In genomic region chr2:121588357-121588756, GRCh38 we compare ENCODE assay signal across 18 cellular contexts. TPM values are rescaled to one million over a fixed set of nuclear protein-coding genes. Genes with fewer than 3 reads are reported as not detected.
DNase-seq lines count a peak whose midpoint lies in the region; ATAC-seq, FAIRE-seq and TF ChIP-seq lines count a peak whose summit lies in the region.
"Had no signal": no experiment of that assay in that cellular context is flagged by ENCODE, and none has a peak within 500 bp of the region (broad histone marks: within the 10 kb centered on the region; RNA-seq: fewer than 3 reads in every experiment).

No MANE protein-coding gene starts in this region.

- peak overlapping the region; percentile 86 for H3K4ac ChIP-seq in IMR-90 (ENCODE audit: low read depth, low read length)

- H2BK20ac ChIP-seq in IMR-90 (ENCODE audit: low read depth, low read length) = peak overlapping the region; percentile 44

- H3K79me2 ChIP-seq in keratinocyte (ENCODE audit: control insufficient read depth, insufficient read depth, low read length) = peaks cover 43% of the 10 kb centered on the region

- intact Hi-C loops in IMR-90 (cut with micrococcal nuclease) = loop anchor here (5.0 kb wide), 1 partner anchor 49 kb away; no protein-coding TSS in a partner anchor
- intact Hi-C loops in activated CD4-positive, alpha-beta T cell treated with anti-CD3 and anti-CD28 coated beads for 36 hours (cut with DNase I, micrococcal nuclease) = no loop called here

- H3K27ac Mint-ChIP-seq in CD4-positive, CD25-positive, alpha-beta regulatory T cell = peak overlapping the region in 2 of 3 donors; percentile 42 to 82
- no peak overlapping the region for H3K27ac Mint-ChIP-seq in activated CD4-positive, alpha-beta T cell treated with anti-CD3 and anti-CD28 coated beads for 36 hours

- POLR2A ChIA-PET in IMR-90 (lab: Charles Lee; ENCODE audit: unreplicated experiment) = interaction anchor here (0.5 kb wide), 1 partner anchor 9 kb away, joined by 3 read pairs; no protein-coding TSS in a partner anchor
- POLR2A ChIA-PET in activated CD4-positive, alpha-beta T cell treated with anti-CD3 and anti-CD28 coated beads for 36 hours (lab: Charles Lee) = no interaction called here

- H3K4me1 ChIP-seq in CD4-positive, CD25-positive, alpha-beta regulatory T cell (ENCODE audit: control insufficient read depth, insufficient read depth, low read length, poor library complexity, severe bottlenecking) = no peaks in the 10 kb centered on the region
- H3K4me1 ChIP-seq in IMR-90 (ENCODE audit: control insufficient read depth, insufficient read depth, low read length) (peaks cover 10% of the 10 kb centered on the region), keratinocyte (ENCODE audit: control insufficient read depth, extremely low read depth, insufficient read depth, low read length) (peaks cover 16% of the 10 kb centered on the region)

- H3K56ac ChIP-seq in IMR-90 (ENCODE audit: extremely low read depth, insufficient read depth, low read length) = no peak overlapping the region; the same call in 1 of the 2 replicates

- no peaks in the 10 kb centered on the region for H3K27me3 ChIP-seq in CD4-positive, CD25-positive, alpha-beta regulatory T cell (ENCODE audit: control insufficient read depth, insufficient read depth, low read length)
- H3K27me3 ChIP-seq in IMR-90 (ENCODE audit: control insufficient read depth, insufficient read depth, low read length) = no peaks in the 10 kb centered on the region
- no peaks in the 10 kb centered on the region for H3K27me3 ChIP-seq in bronchial epithelial cell (ENCODE audit: control insufficient read depth, insufficient read depth, low read length)
- no peaks in the 10 kb centered on the region for H3K27me3 ChIP-seq in keratinocyte (ENCODE audit: control insufficient read depth, extremely low read depth, insufficient read depth, low read length)
- H3K27me3 ChIP-seq in brain microvascular endothelial cell (replicated peaks) = no peaks in the 10 kb centered on the region

- no peak overlapping the region for H3K4me3 Mint-ChIP-seq in CD4-positive, CD25-positive, alpha-beta regulatory T cell
- no peak overlapping the region for H3K4me3 Mint-ChIP-seq in activated CD4-positive, alpha-beta T cell treated with anti-CD3 and anti-CD28 coated beads for 36 hours
- H3K4me3 Mint-ChIP-seq: CD8-positive, alpha-beta memory T cell had no signal

- TF ChIP-seq RAD21 in IMR-90 (IDR thresholded peaks at IDR 0.05; ENCODE audit: low read length) = no peak

- H3K36me3 ChIP-seq in CD4-positive, CD25-positive, alpha-beta regulatory T cell (ENCODE audit: control insufficient read depth, insufficient read depth, low read length) = no peaks in the 10 kb centered on the region
- H3K36me3 ChIP-seq in IMR-90 (ENCODE audit: control insufficient read depth, insufficient read depth, low read length) (peaks cover 5% of the 10 kb centered on the region), bronchial epithelial cell (ENCODE audit: control insufficient read depth, insufficient read depth, low read length) (no peaks in the 10 kb centered on the region), keratinocyte (ENCODE audit: control insufficient read depth in 2 of 2, extremely low read depth in 1 of 2, insufficient read depth in 2 of 2, low read length in 2 of 2) (peaks cover 0 to 2% of the 10 kb centered on the region in 2 experiments), brain microvascular endothelial cell (replicated peaks) (no peaks in the 10 kb centered on the region)

- H3K18ac ChIP-seq in IMR-90 (ENCODE audit: low read depth, low read length) = peak overlapping the region; percentile 62

- ATAC-seq in CD4-positive, CD25-positive, alpha-beta regulatory T cell (ENCODE audit: low read depth in 2 of 2) = no peak
- peak; percentile 77 for ATAC-seq in IMR-90 (ENCODE audit: low read depth)
- ATAC-seq in HG02840 (IDR thresholded peaks at IDR 0.05; ENCODE audit: low FRiP score, unreplicated experiment) = no peak
- ATAC-seq in activated CD4-positive, alpha-beta T cell treated with anti-CD3 and anti-CD28 coated beads for 36 hours = no peak

- peak overlapping the region; percentile 76; the same call in 1 of the 2 replicates for H3K23ac ChIP-seq in IMR-90 (ENCODE audit: low read depth, low read length)

- H3K9me3 ChIP-seq in CD4-positive, CD25-positive, alpha-beta regulatory T cell (ENCODE audit: control insufficient read depth in 2 of 2, low read length in 2 of 2) = no peaks in the 10 kb centered on the region
- H3K9me3 ChIP-seq in IMR-90 (ENCODE audit: control insufficient read depth, insufficient read depth, low read length) (no peaks in the 10 kb centered on the region), keratinocyte (ENCODE audit: control insufficient read depth, low read depth, low read length) (no peaks in the 10 kb centered on the region)

- no peaks in the 10 kb centered on the region for H3K27me3 Mint-ChIP-seq in CD4-positive, CD25-positive, alpha-beta regulatory T cell
- H3K27me3 Mint-ChIP-seq in activated CD4-positive, alpha-beta T cell treated with anti-CD3 and anti-CD28 coated beads for 36 hours = no peaks in the 10 kb centered on the region
- H3K27me3 Mint-ChIP-seq: CD8-positive, alpha-beta memory T cell had no signal

- peak overlapping the region; percentile 51 for H4K5ac ChIP-seq in IMR-90 (ENCODE audit: low read depth, low read length)

- H4K8ac ChIP-seq in IMR-90 (ENCODE audit: low read depth in 2 of 2, low read length in 2 of 2) = peak overlapping the region in 1 of 2 experiments; percentile 77; a peak in 3 of 4 replicates

- no TSS peak for BruUV-seq in IMR-90 (replicated peaks; lab: Mats Ljungman, UMichigan)

- H2AK5ac ChIP-seq in IMR-90 (ENCODE audit: low read depth, low read length) = peak overlapping the region; percentile 81; the same call in 1 of the 2 replicates

- in situ Hi-C loops in IMR-90 (cut with MboI; ENCODE audit: low sequenced_read_pairs) (no loop called here), brain microvascular endothelial cell (cut with HindIII; ENCODE audit: low pct_ligation_motif_present, low sequenced_read_pairs) (no loop called here)

- TF ChIP-seq POLR2A in IMR-90 (IDR thresholded peaks at IDR 0.05; ENCODE audit: low read depth, low read length) = no peak

- H3K4me3 ChIP-seq in CD4-positive, CD25-positive, alpha-beta regulatory T cell (ENCODE audit: low read depth, low read length) = no peak overlapping the region
- H3K4me3 ChIP-seq in IMR-90 (ENCODE audit: insufficient read depth, low read depth, low read length) (no peak overlapping the region), bronchial epithelial cell (ENCODE audit: low read depth, low read length) (no peak overlapping the region), keratinocyte (ENCODE audit: control insufficient read depth in 2 of 3, extremely low read depth in 1 of 3, insufficient read depth in 2 of 3, low read depth in 1 of 3, low read length in 3 of 3) (no peak overlapping the region), brain microvascular endothelial cell (ENCODE audit: low read depth, low read length) (no peak overlapping the region)

- no peak overlapping the region for H2AFZ ChIP-seq in IMR-90 (replicated peaks; ENCODE audit: low read length, poor library complexity)
- H2AFZ ChIP-seq in keratinocyte (ENCODE audit: control insufficient read depth, low read length) = no peak overlapping the region

- CTCF ChIA-PET in IMR-90 (lab: Yijun Ruan, JAX) = no interaction called here
- CTCF ChIA-PET in activated CD4-positive, alpha-beta T cell treated with anti-CD3 and anti-CD28 coated beads for 36 hours (lab: Charles Lee) = interaction anchor here (0.9 kb wide), 1 partner anchor 26 kb away, joined by 3 read pairs; no protein-coding TSS in a partner anchor

- WGBS in IMR-90 (ENCODE audit: extremely low coverage in 2 of 2, insufficient read length in 1 of 2), 2 experiments = no CpG with 5 or more reads among the region's 1 CpG

- H3K27ac ChIP-seq in CD4-positive, CD25-positive, alpha-beta regulatory T cell (ENCODE audit: insufficient read depth, low read length, poor library complexity, severe bottlenecking) = no peak overlapping the region
- H3K27ac ChIP-seq in IMR-90 (ENCODE audit: insufficient read depth, low read length) (peak overlapping the region; percentile 77; the same call in 1 of the 2 replicates), keratinocyte (ENCODE audit: control insufficient read depth, insufficient read depth, low read length) (peak overlapping the region; percentile 27), brain microvascular endothelial cell (no peak overlapping the region)
- H3K27ac ChIP-seq: KMS-11 had no signal

- H3K14ac ChIP-seq in IMR-90 (replicated peaks; ENCODE audit: low read depth, low read length) = peak overlapping the region; percentile 24

- peak overlapping the region; percentile 84 for H4K91ac ChIP-seq in IMR-90 (ENCODE audit: insufficient read depth, low read depth, low read length)

- no peak for DNase-seq in CD4-positive, CD25-positive, alpha-beta regulatory T cell
- DNase-seq in IMR-90 (no peak), bronchial epithelial cell (ENCODE audit: low read depth) (peak; percentile 58), keratinocyte (ENCODE audit: low read depth, low spot score) (no peak), T1000 (lab: John Stamatoyannopoulos, UW) (no peak), brain microvascular endothelial cell (no peak)
- DNase-seq in activated CD4-positive, alpha-beta T cell treated with anti-CD3 and anti-CD28 coated beads for 36 hours = no peak
- DNase-seq: ACHN; CD8-positive, alpha-beta memory T cell; GOT3; NCI-H1105 treated with DMSO at 0.1 percent for 48 hours; NCI-H187 treated with DMSO at 0.1 percent for 48 hours; NCI-H774; SIG-M5 had no signal

- H3K9me1 ChIP-seq in IMR-90 (ENCODE audit: insufficient read depth, low read length) = peaks cover 16% of the 10 kb centered on the region
- peaks cover 2% of the 10 kb centered on the region for H3K9me1 ChIP-seq in keratinocyte (ENCODE audit: control insufficient read depth, extremely low read depth, insufficient read depth, low read length)

- H2BK5ac ChIP-seq in IMR-90 (ENCODE audit: low read depth, low read length, poor library complexity, severe bottlenecking) = peak overlapping the region; percentile 92

- peaks cover 22 to 36% (median 31%) of the 10 kb centered on the region in 4 donors for H3K4me1 Mint-ChIP-seq in CD4-positive, CD25-positive, alpha-beta regulatory T cell
- peaks cover 26% of the 10 kb centered on the region for H3K4me1 Mint-ChIP-seq in activated CD4-positive, alpha-beta T cell treated with anti-CD3 and anti-CD28 coated beads for 36 hours

- H3K79me1 ChIP-seq in IMR-90 (ENCODE audit: low read depth in 1 of 2, low read length in 2 of 2) = peaks cover 39 to 71% of the 10 kb centered on the region in 2 experiments

- H2BK120ac ChIP-seq in IMR-90 (ENCODE audit: low read depth, low read length) = peak overlapping the region; percentile 83

- H3K9me3 Mint-ChIP-seq in CD4-positive, CD25-positive, alpha-beta regulatory T cell = no peaks in the 10 kb centered on the region
- no peaks in the 10 kb centered on the region for H3K9me3 Mint-ChIP-seq in activated CD4-positive, alpha-beta T cell treated with anti-CD3 and anti-CD28 coated beads for 36 hours (ENCODE audit: low read depth)
- H3K9me3 Mint-ChIP-seq: CD8-positive, alpha-beta memory T cell had no signal

- peak overlapping the region; percentile 79 for H2AK9ac ChIP-seq in IMR-90 (replicated peaks; ENCODE audit: low read depth, low read length, poor library complexity)

- dilution Hi-C loops in IMR-90 (cut with HindIII; ENCODE audit: low sequenced_read_pairs, unreplicated experiment) = no loop called here
- dilution Hi-C loops in keratinocyte (cut with MboI; ENCODE audit: extremely low pct_ligation_motif_present, low sequenced_read_pairs) = no loop called here

- TF ChIP-seq CTCF in IMR-90 (conservative IDR thresholded peaks at IDR 0.05; ENCODE audit: low read depth, low read length) = no peak
- no peak for TF ChIP-seq CTCF in bronchial epithelial cell (IDR thresholded peaks at IDR 0.05; ENCODE audit: insufficient read depth, low read length, severe bottlenecking)
- TF ChIP-seq CTCF in keratinocyte (optimal IDR thresholded peaks at IDR 0.05 in 1 of 3, IDR thresholded peaks at IDR 0.05 in 1 of 3, conservative IDR thresholded peaks at IDR 0.05 in 1 of 3; ENCODE audit: extremely low read depth in 1 of 3, insufficient read depth in 2 of 3, low read length in 3 of 3) = no peak
- TF ChIP-seq CTCF in brain microvascular endothelial cell (IDR thresholded peaks at IDR 0.05; ENCODE audit: low read depth, low read length, missing control alignments) = no peak

- no peak overlapping the region for H2BK15ac ChIP-seq in IMR-90 (ENCODE audit: low read depth, low read length)

- no peak for FAIRE-seq in bronchial epithelial cell (lab: Jason Lieb, UNC)
- FAIRE-seq in keratinocyte (lab: Jason Lieb, UNC) = no peak
- FAIRE-seq: RCC 7860 had no signal

- H3K36me3 Mint-ChIP-seq in CD4-positive, CD25-positive, alpha-beta regulatory T cell = peaks cover 22% of the 10 kb centered on the region
- peaks cover 6% of the 10 kb centered on the region for H3K36me3 Mint-ChIP-seq in activated CD4-positive, alpha-beta T cell treated with anti-CD3 and anti-CD28 coated beads for 36 hours (ENCODE audit: low read depth)

- H3K4me2 ChIP-seq in IMR-90 (ENCODE audit: low read depth, low read length) = 0 out of 2 replicates have a peak overlapping the region, but pooled peaks have one; percentile 6
- H3K4me2 ChIP-seq in keratinocyte (ENCODE audit: control insufficient read depth, extremely low read depth, insufficient read depth, low read depth, low read length) = peak overlapping the region; percentile 2
- H3K4me2 ChIP-seq: KMS-11 had no signal

- H3K9ac ChIP-seq in IMR-90 (ENCODE audit: low read depth, low read length) = no peak overlapping the region
- no peak overlapping the region for H3K9ac ChIP-seq in keratinocyte (ENCODE audit: control insufficient read depth, extremely low read depth, insufficient read depth, low read length)
- H3K9ac ChIP-seq: KMS-11 had no signal

- H4K20me1 ChIP-seq in IMR-90 (ENCODE audit: insufficient read depth, low read length) (peaks cover 15% of the 10 kb centered on the region; the same call in 1 of the 2 replicates), keratinocyte (ENCODE audit: control insufficient read depth, extremely low read depth, insufficient read depth, low read length) (no peaks in the 10 kb centered on the region)

RNA-seq across cellular contexts. Expression of gene RNU4ATAC, which starts 57.7 kb away (rescaled TPM):
- total RNA-seq in CD4-positive, CD25-positive, alpha-beta regulatory T cell = not detected
- not detected for polyA plus RNA-seq in CD4-positive, CD25-positive, alpha-beta regulatory T cell
- total RNA-seq in IMR-90 (2012; rRNA removed) = under 0.01 TPM in 2 replicates
- polyA plus RNA-seq in IMR-90 (2012; rRNA removed) = not detected in 2 replicates
- polyA plus RNA-seq in IMR-90 (2012; cell fraction: cytosol; rRNA removed) = not detected in 2 replicates
- not detected in 2 replicates for polyA plus RNA-seq in IMR-90 (2012; cell fraction: nucleus; rRNA removed; ENCODE audit: low replicate concordance)
- under 0.01 TPM in 2 replicates for total RNA-seq in bronchial epithelial cell
- polyA plus RNA-seq in keratinocyte = not detected in 3 replicates
- not detected for polyA plus RNA-seq in keratinocyte (2011; ENCODE audit: low read depth)
- not detected in 2 replicates for polyA plus RNA-seq in keratinocyte (2011; cell fraction: cytosol; rRNA removed)
- not detected in 2 replicates for polyA plus RNA-seq in keratinocyte (2011; cell fraction: nucleus; rRNA removed)
- polyA plus RNA-seq in keratinocyte (2012; ENCODE audit: low replicate concordance) = not detected in 2 replicates
- polyA minus RNA-seq in keratinocyte = under 0.01 TPM in 3 replicates
- 1,401 TPM for polyA minus RNA-seq in keratinocyte (2011; cell fraction: cytosol; rRNA and poly(A)+ RNA removed)
- polyA minus RNA-seq in keratinocyte (2011; cell fraction: nucleus; rRNA and poly(A)+ RNA removed) = under 0.01 TPM in 2 replicates
- not detected for total RNA-seq in activated CD4-positive, alpha-beta T cell treated with anti-CD3 and anti-CD28 coated beads for 36 hours
- total RNA-seq: CD8-positive, alpha-beta memory T cell; NCI-H460 had no signal
- polyA plus RNA-seq: CD8-positive, alpha-beta memory T cell had no signal

Comparison
In these comparisons a context has a peak if more than half of its experiments do, and no peak if none do; other contexts are left out.
1. H3K27ac ChIP-seq: peak in IMR-90 (single experiment) and keratinocyte (single experiment); none in CD4-positive, CD25-positive, alpha-beta regulatory T cell (single experiment) and brain microvascular endothelial cell (single experiment).